In genomic region chr2:172698041-172698863, GRCh38 we compare ENCODE assay signal across 8 cellular contexts. TPM values are rescaled to one million over a fixed set of nuclear protein-coding genes. Genes with fewer than 3 reads are reported as not detected.
DNase-seq lines count a peak whose midpoint lies in the region; ATAC-seq, FAIRE-seq and TF ChIP-seq lines count a peak whose summit lies in the region.

No MANE protein-coding gene starts in this region.

- BruUV-seq in K562 (replicated peaks; lab: Mats Ljungman, UMichigan) = no TSS peak

- WGBS in K562 (ENCODE audit: insufficient coverage, low coverage, missing lambda C conversion rate) = 0% methylated on average over 5 of the region's 5 CpGs
- 61 to 69% (median 65%) methylated on average over 5 of the region's 5 CpGs for WGBS in stomach, 5 donors
- WGBS in lower leg skin, 2 donors = 56 to 66% methylated on average over 5 of the region's 5 CpGs

- peaks cover 17% of the 10 kb centered on the region for H3K4me1 ChIP-seq in Loucy (ENCODE audit: insufficient read depth, low read length, poor library complexity, severe bottlenecking)
- H3K4me1 ChIP-seq in K562 (replicated peaks in 1 of 2; ENCODE audit: control insufficient read depth in 2 of 2, insufficient read depth in 2 of 2, low read length in 2 of 2) = no peaks in the 10 kb centered on the region
- peaks cover 0 to 5% (median 0%) of the 10 kb centered on the region in 4 donors for H3K4me1 ChIP-seq in stomach

- no peak for TF ChIP-seq EP300 in K562 (IDR thresholded peaks at IDR 0.05; ENCODE audit: low read length)
- no peak for TF ChIP-seq EP300 in stomach (IDR thresholded peaks at IDR 0.05)

- H3K79me2 ChIP-seq in Loucy (ENCODE audit: insufficient read depth, low read length) (no peaks in the 10 kb centered on the region), K562 (ENCODE audit: control insufficient read depth, insufficient read depth, low read length) (no peaks in the 10 kb centered on the region)

- in situ Hi-C loops in K562 (cut with MboI) = no loop called here

- H3K4me3 ChIP-seq in Loucy (ENCODE audit: low read length, poor library complexity, severe bottlenecking) (no peak overlapping the region), K562 (no peak overlapping the region), stomach (no peak overlapping the region), lower leg skin (ENCODE audit: low read depth, poor library complexity, severe bottlenecking) (no peak overlapping the region)

- CTCF ChIA-PET in K562 (lab: Yijun Ruan, JAX; ENCODE audit: low intra/inter-chr PET ratio) = no interaction called here

- DNase-seq in GM03348 (ENCODE audit: low spot score) (peak; percentile 44), K562 (ENCODE audit: extremely low read depth in 1 of 4, low spot score in 3 of 4) (peak in 3 of 4 experiments; percentile 18 to 23 (median 20)), T-helper 9 cell (no peak), stomach (no peak), lower leg skin (ENCODE audit: low spot score in 2 of 2) (no peak)
- DNase-seq in stimulated activated naive CD8-positive, alpha-beta T cell treated with anti-CD3 and anti-CD28 coated beads, Interleukin-15, Interleukin-2, amounts not matched to agents 100 U/mL and 50 U/mL, for 24 hours = no peak

- intact Hi-C loops in K562 (cut with micrococcal nuclease) (no loop called here), stomach (cut with DNase I; ENCODE audit: low total_unique reads) (no loop called here), lower leg skin (cut with DNase I; ENCODE audit: low total_unique reads) (no loop called here)

- H3K27ac ChIP-seq in K562 (ENCODE audit: extremely low read depth, low read depth, low read length) = no peak overlapping the region
- H3K27ac ChIP-seq in stomach = no peak overlapping the region

- ATAC-seq in GM21737 (IDR thresholded peaks at IDR 0.05; ENCODE audit: unreplicated experiment) (peak; percentile 84), K562 (peak; percentile 37; the same call in 1 of the 3 replicates)
- peak; percentile 97 for ATAC-seq in stimulated activated naive CD8-positive, alpha-beta T cell treated with anti-CD3 and anti-CD28 coated beads, Interleukin-15, Interleukin-2, amounts not matched to agents 100 U/mL and 50 U/mL, for 24 hours

- TF ChIP-seq POLR2A in K562 (conservative IDR thresholded peaks at IDR 0.05) (no peak), stomach (IDR thresholded peaks at IDR 0.05) (no peak), lower leg skin (IDR thresholded peaks at IDR 0.05) (no peak)

- H3K4me2 ChIP-seq in Loucy (ENCODE audit: low read depth, low read length, poor library complexity, severe bottlenecking) = peak overlapping the region; percentile 47
- H3K4me2 ChIP-seq in K562 (ENCODE audit: insufficient read depth, low read length) = no peak overlapping the region

- TF ChIP-seq CTCF in Loucy (conservative IDR thresholded peaks at IDR 0.05; ENCODE audit: low read length) = no peak
- TF ChIP-seq CTCF in K562 (IDR thresholded peaks at IDR 0.05 in 2 of 3, conservative IDR thresholded peaks at IDR 0.05 in 1 of 3; ENCODE audit: insufficient read depth in 2 of 3, low read depth in 1 of 3, low read length in 3 of 3) = no peak
- no peak for TF ChIP-seq CTCF in stomach (IDR thresholded peaks at IDR 0.05)
- TF ChIP-seq CTCF in lower leg skin (IDR thresholded peaks at IDR 0.05) = no peak

- H3K27me3 ChIP-seq in Loucy (ENCODE audit: insufficient read depth, low read length, poor library complexity, severe bottlenecking) (no peaks in the 10 kb centered on the region), K562 (ENCODE audit: control insufficient read depth in 2 of 2, insufficient read depth in 2 of 2, low read length in 2 of 2) (peaks cover 0 to 12% of the 10 kb centered on the region in 2 experiments; a peak in 1 of 5 replicates), stomach (no peaks in the 10 kb centered on the region)

- H3K9ac ChIP-seq in Loucy (ENCODE audit: low read depth, low read length, poor library complexity, severe bottlenecking) (no peak overlapping the region), K562 (ENCODE audit: insufficient read depth in 1 of 2, low read depth in 2 of 2, low read length in 2 of 2) (no peak overlapping the region)

- peak overlapping the region; percentile 65; the same call in 1 of the 2 replicates for H2AFZ ChIP-seq in Loucy (ENCODE audit: low read length)
- no peak overlapping the region for H2AFZ ChIP-seq in K562 (ENCODE audit: low read depth, low read length)

- H3K9me3 ChIP-seq in Loucy (ENCODE audit: insufficient read depth, low read depth, low read length) (no peaks in the 10 kb centered on the region), K562 (replicated peaks; ENCODE audit: control insufficient read depth, insufficient read depth, low read depth, low read length) (no peaks in the 10 kb centered on the region), stomach (no peaks in the 10 kb centered on the region)

- H3K9me1 ChIP-seq in K562 (ENCODE audit: control insufficient read depth, insufficient read depth, low read length) = no peaks in the 10 kb centered on the region

- no peaks in the 10 kb centered on the region for H3K36me3 ChIP-seq in Loucy (ENCODE audit: insufficient read depth, low read length)
- no peaks in the 10 kb centered on the region for H3K36me3 ChIP-seq in K562 (ENCODE audit: control insufficient read depth, insufficient read depth, low read length)
- no peaks in the 10 kb centered on the region for H3K36me3 ChIP-seq in stomach

- H3F3A ChIP-seq in Loucy (ENCODE audit: low read depth) = no peaks in the 10 kb centered on the region

- POLR2A ChIA-PET in K562 (lab: Yijun Ruan, JAX) = interaction anchor here (0.8 kb wide), 1 partner anchor 31 kb away, joined by 3 read pairs; no protein-coding TSS in a partner anchor

- no peak for FAIRE-seq in K562 (lab: Jason Lieb, UNC)

- no peak for TF ChIP-seq RAD21 in K562 (CRISPR knock-in tag; conservative IDR thresholded peaks at IDR 0.05 in 1 of 2, IDR thresholded peaks at IDR 0.05 in 1 of 2)

- no peaks in the 10 kb centered on the region for H3K9me2 ChIP-seq in Loucy (replicated peaks; ENCODE audit: low read depth, low read length)

- H4K20me1 ChIP-seq in Loucy (ENCODE audit: insufficient read depth, low read length, poor library complexity, severe bottlenecking) (no peaks in the 10 kb centered on the region), K562 (replicated peaks; ENCODE audit: control insufficient read depth, insufficient read depth, low read length) (no peaks in the 10 kb centered on the region)

TF ChIP-seq in K562, 482 proteins besides CTCF, POLR2A, EP300 and RAD21 (continues in another document):
- TF ChIP-seq DPF2 (IDR thresholded peaks at IDR 0.05) (0 out of 2 replicates have a peak, but pooled peaks have one; percentile 23), TEAD1 (CRISPR knock-in tag; IDR thresholded peaks at IDR 0.05) (no peak), FOSL1 (tag; conservative IDR thresholded peaks at IDR 0.05) (peak; percentile 97), NRF1 (conservative IDR thresholded peaks at IDR 0.05 in 1 of 2, IDR thresholded peaks at IDR 0.05 in 1 of 2) (peak; percentile 12 to 38; a peak in 1 of 4 replicates), ARID1B (IDR thresholded peaks at IDR 0.05) (peak; percentile 43), FOS (IDR thresholded peaks at IDR 0.05; ENCODE audit: extremely low read depth, insufficient read length) (peak; percentile 32), JUN (IDR thresholded peaks at IDR 0.05; ENCODE audit: borderline replicate concordance, low read depth, low read length) (peak; percentile 77; the same call in 1 of the 2 replicates), JUN (CRISPR knock-in tag; IDR thresholded peaks at IDR 0.05; ENCODE audit: borderline replicate concordance) (no peak)

RNA-seq across cellular contexts. Expression of gene RAPGEF4, which starts 37.4 kb away (rescaled TPM):
- total RNA-seq in K562 (2011; cell fraction: chromatin; rRNA removed; ENCODE audit: low replicate concordance) = 0.86 and 1.9 TPM in 2 replicates
- total RNA-seq in K562 (2011; cell fraction: nucleolus; rRNA removed) = not detected in 2 replicates
- 1.0 TPM in 1 of 2 replicates, not detected in the other for total RNA-seq in K562 (2011; cell fraction: nucleoplasm; rRNA removed)
- total RNA-seq in K562 (2014; rRNA removed) (not detected in 2 replicates), K562 (2014; rRNA removed; fragmentation: Illumina TruSeq; extraction: Trizol) (0.45 TPM in 1 of 2 replicates, not detected in the other), K562 (2015; rRNA removed; fragmentation: Illumina TruSeq; extraction: Trizol) (not detected in 2 replicates), K562 (2021) (0.33 TPM in 1 of 2 replicates, not detected in the other), stomach (10 to 100 TPM in 2 of 5 donors, 1 to 10 TPM in 2, not detected in 1; 5.3 to 23.7 (median 11.7) TPM), lower leg skin (10 to 100 TPM; 15.5 to 25.8 (median 25.0) TPM)
- polyA plus RNA-seq in K562 (2011; rRNA removed) (0.13 and 0.62 TPM in 2 replicates), K562 (2014; fragmentation: Illumina TruSeq; extraction: Trizol) (not detected in 2 replicates), K562 (2014; fragmentation: Nextera tagmentation; extraction: Ambion mirVana) (under 1 TPM in 1 of 2 experiments, not detected in 1; 0.04 TPM), K562 (2014; rRNA removed) (not detected in 2 replicates), stomach (1 to 10 TPM; 3.6 to 9.8 (median 3.9) TPM)
- polyA plus RNA-seq in K562 (2011; cell fraction: cytosol; rRNA removed) = 0.01 and 0.72 TPM in 2 replicates
- 0.64 and 2.7 TPM in 2 replicates for polyA plus RNA-seq in K562 (2011; cell fraction: nucleus; rRNA removed)
- 0.03 TPM in 1 of 2 replicates, not detected in the other for polyA plus RNA-seq in K562 (2012)
- polyA minus RNA-seq in K562 (2011; rRNA and poly(A)+ RNA removed) = 0.81 and 2.6 TPM in 2 replicates
- polyA minus RNA-seq in K562 (2011; cell fraction: cytosol; rRNA and poly(A)+ RNA removed) = not detected in 2 replicates
- polyA minus RNA-seq in K562 (2011; cell fraction: nucleus; rRNA and poly(A)+ RNA removed) = 0.27 and 1.9 TPM in 2 replicates

Comparison
In these comparisons a context has a peak if more than half of its experiments do, and no peak if none do; other contexts are left out.
1. DNase-seq: peak in GM03348 (single experiment) and K562 (3 of 4); none in stimulated activated naive CD8-positive, alpha-beta T cell treated with anti-CD3 and anti-CD28 coated beads, Interleukin-15, Interleukin-2, amounts not matched to agents 100 U/mL and 50 U/mL, for 24 hours (single experiment), T-helper 9 cell (single experiment), stomach (single experiment) and lower leg skin (0 of 2).
2. ATAC-seq: peak in every context shown above with its lines; median percentile 97 in stimulated activated naive CD8-positive, alpha-beta T cell treated with anti-CD3 and anti-CD28 coated beads, Interleukin-15, Interleukin-2, amounts not matched to agents 100 U/mL and 50 U/mL, for 24 hours; 84 in GM21737; 37 in K562.